Comparison of ENCODE assay signal across 13 cellular contexts in genomic region chr16:77307764-77308561, GRCh38.
DNase-seq lines count a peak whose midpoint lies in the region; ATAC-seq and TF ChIP-seq lines count a peak whose summit lies in the region.
"Had no signal": no experiment of that assay in that cellular context is flagged by ENCODE, and none has a peak within 500 bp of the region (broad histone marks: within the 10 kb centered on the region; RNA-seq: fewer than 3 reads in every experiment).

No MANE protein-coding gene starts in this region.

- H3K36me3 Mint-ChIP-seq in MCF 10A (ENCODE audit: insufficient read depth, unreplicated experiment), result no peaks in the 10 kb centered on the region

- H3K4me3 ChIP-seq in breast epithelium (no peak overlapping the region), RWPE2 (ENCODE audit: severe bottlenecking) (no peak overlapping the region), fibroblast of mammary gland (ENCODE audit: control insufficient read depth, low read depth, low read length) (no peak overlapping the region), thymus (ENCODE audit: low read length) (no peak overlapping the region)
- H3K4me3 ChIP-seq: lower lobe of right lung, skin epidermis, testis had no signal

- H3K9me3 Mint-ChIP-seq in MCF 10A (ENCODE audit: unreplicated experiment), result no peaks in the 10 kb centered on the region

- H3K27ac Mint-ChIP-seq in MCF 10A (ENCODE audit: low read depth, unreplicated experiment), result peak overlapping the region; percentile 21

- WGBS in thymus, result 57% methylated on average over 4 of the region's 4 CpGs

- H3K9me3 ChIP-seq in breast epithelium (no peaks in the 10 kb centered on the region), RWPE2 (ENCODE audit: severe bottlenecking) (no peaks in the 10 kb centered on the region), thymus (ENCODE audit: control insufficient read depth) (no peaks in the 10 kb centered on the region)
- H3K9me3 ChIP-seq: lower lobe of right lung, testis had no signal

- intact Hi-C loops in MCF 10A (cut with micrococcal nuclease), result no loop called here
- intact Hi-C loops in breast epithelium (cut with DNase I; ENCODE audit: low total_unique reads), result no loop called here

- no peaks in the 10 kb centered on the region for H3K4me1 ChIP-seq in breast epithelium
- H3K4me1 ChIP-seq in RWPE2 (ENCODE audit: insufficient read depth, poor library complexity, severe bottlenecking), result peaks cover 13% of the 10 kb centered on the region
- H3K4me1 ChIP-seq in thymus (ENCODE audit: control insufficient read depth, insufficient read depth, low read length), result peaks cover 12% of the 10 kb centered on the region
- H3K4me1 ChIP-seq: lower lobe of right lung, testis had no signal

- BruUV-seq in MCF 10A (replicated peaks; lab: Mats Ljungman, UMichigan), result no TSS peak

- ATAC-seq in RWPE2 (ENCODE audit: low read depth), result peak; percentile 98
- no peak for ATAC-seq in HG02642 (IDR thresholded peaks at IDR 0.05; ENCODE audit: poor library complexity, unreplicated experiment)
- no peak for ATAC-seq in GM19467 (IDR thresholded peaks at IDR 0.05; ENCODE audit: unreplicated experiment)
- no peak for ATAC-seq in HG02840 (IDR thresholded peaks at IDR 0.05; ENCODE audit: low FRiP score, unreplicated experiment)
- ATAC-seq: lower lobe of right lung had no signal

- H3K27me3 ChIP-seq in breast epithelium (no peaks in the 10 kb centered on the region), RWPE2 (ENCODE audit: insufficient read depth, poor library complexity, severe bottlenecking) (no peaks in the 10 kb centered on the region), thymus (ENCODE audit: control insufficient read depth, insufficient read depth) (no peaks in the 10 kb centered on the region)
- H3K27me3 ChIP-seq: testis had no signal

- H3K4me3 Mint-ChIP-seq in MCF 10A (ENCODE audit: unreplicated experiment), result no peak overlapping the region

- CTCF ChIA-PET in MCF 10A (lab: Yijun Ruan, JAX), result interaction anchor here (0.6 to 1.8 kb wide), 3 partner anchors 20 to 728 kb away, joined by 3 to 6 read pairs (median 3); no protein-coding TSS in a partner anchor

- no peak overlapping the region for H3K27ac ChIP-seq in breast epithelium
- peak overlapping the region; percentile 76 for H3K27ac ChIP-seq in RWPE2 (ENCODE audit: poor library complexity, severe bottlenecking)
- H3K27ac ChIP-seq in thymus (ENCODE audit: low read depth), result peak overlapping the region; percentile 34
- H3K27ac ChIP-seq: lower lobe of right lung, testis had no signal

- TF ChIP-seq POLR2A in breast epithelium (IDR thresholded peaks at IDR 0.05), result no peak

- TF ChIP-seq CTCF in MCF 10A (IDR thresholded peaks at IDR 0.05; ENCODE audit: unreplicated experiment) (no peak), breast epithelium (IDR thresholded peaks at IDR 0.05) (no peak), RWPE2 (IDR thresholded peaks at IDR 0.05; ENCODE audit: poor library complexity, severe bottlenecking) (no peak), fibroblast of mammary gland (conservative IDR thresholded peaks at IDR 0.05; ENCODE audit: control insufficient read depth, insufficient read depth, low read depth, low read length) (no peak)

- H3K27me3 Mint-ChIP-seq in MCF 10A (ENCODE audit: insufficient read depth, unreplicated experiment), result no peaks in the 10 kb centered on the region

- POLR2A ChIA-PET in MCF 10A (lab: Yijun Ruan, JAX), result interaction anchor here (1.7 to 1.9 kb wide), 2 partner anchors 11 to 19 kb away, joined by 7 to 8 read pairs; no protein-coding TSS in a partner anchor

- H3K36me3 ChIP-seq in breast epithelium (no peaks in the 10 kb centered on the region), RWPE2 (ENCODE audit: low read depth) (no peaks in the 10 kb centered on the region), thymus (ENCODE audit: control insufficient read depth, insufficient read depth) (no peaks in the 10 kb centered on the region)
- H3K36me3 ChIP-seq: lower lobe of right lung had no signal

- H3K4me1 Mint-ChIP-seq in MCF 10A (ENCODE audit: insufficient read depth, unreplicated experiment), result peaks cover 11% of the 10 kb centered on the region

- DNase-seq in MCF 10A (ENCODE audit: unreplicated experiment) (peak; percentile 88), breast epithelium (ENCODE audit: low spot score in 2 of 2) (no peak), RWPE2 (ENCODE audit: low spot score) (no peak), fibroblast of mammary gland (ENCODE audit: low read depth) (peak; percentile 85)
- DNase-seq: lower lobe of right lung, MV-4-11, RPMI8226, testis had no signal

Comparison
In these comparisons a context has a peak if more than half of its experiments do, and no peak if none do; other contexts are left out.
1. DNase-seq: peak in MCF 10A (single experiment) and fibroblast of mammary gland (single experiment); none in breast epithelium (0 of 2) and RWPE2 (single experiment).
2. H3K27ac ChIP-seq: peak in RWPE2 (single experiment) and thymus (single experiment); none in breast epithelium (0 of 2).